Comparison of ENCODE assay signal across 2 cellular contexts in genomic region chr17:12800855-12801365, GRCh38.
TF ChIP-seq lines count a peak whose summit lies in the region.

No MANE protein-coding gene starts in this region.

TF ChIP-seq in HepG2, 621 proteins besides CTCF, POLR2A, EP300 and RAD21 (continued from another document):
- TF ChIP-seq CREB3 (CRISPR knock-in tag; IDR thresholded peaks at IDR 0.05) (no peak), MAFK (conservative IDR thresholded peaks at IDR 0.05 in 1 of 2, IDR thresholded peaks at IDR 0.05 in 1 of 2; ENCODE audit: low read length in 2 of 2) (peak; percentile 59 to 62; a peak in 3 of 4 replicates)

TF ChIP-seq in WTC11, 78 proteins besides CTCF, POLR2A, EP300 and RAD21 (continued from another document):
- TF ChIP-seq ZBTB43 (CRISPR knock-in tag; IDR thresholded peaks at IDR 0.05) (no peak), SMAD3 (CRISPR knock-in tag; IDR thresholded peaks at IDR 0.05; ENCODE audit: borderline replicate concordance) (no peak), MXD4 (CRISPR knock-in tag; IDR thresholded peaks at IDR 0.05; ENCODE audit: borderline replicate concordance) (no peak), AR (CRISPR knock-in tag; IDR thresholded peaks at IDR 0.05) (no peak), FOXK1 (CRISPR knock-in tag; IDR thresholded peaks at IDR 0.05) (no peak)
